Comparison of ENCODE assay signal across 18 cellular contexts in the genomic region with DNA sequence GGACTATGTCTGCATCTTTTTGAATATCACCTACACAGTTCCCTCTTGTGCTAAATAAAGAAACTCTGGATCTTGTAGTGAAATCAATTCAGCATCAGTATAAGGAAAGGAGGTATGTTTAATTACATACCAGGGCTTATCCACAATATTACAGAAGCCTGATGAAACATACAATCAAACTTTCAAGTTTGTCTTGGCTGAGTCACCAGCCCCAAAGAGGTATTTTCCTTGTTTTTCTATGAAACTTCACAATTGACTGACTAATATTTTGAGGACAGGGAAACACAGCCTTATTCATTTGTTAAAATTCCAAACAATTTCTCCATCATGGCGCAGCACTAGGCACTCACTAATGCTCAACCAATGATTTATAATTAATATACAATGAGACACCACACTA.
DNase-seq lines count a peak whose midpoint lies in the region; ATAC-seq and TF ChIP-seq lines count a peak whose summit lies in the region.
"Had no signal": no experiment of that assay in that cellular context is flagged by ENCODE, and none has a peak within 500 bp of the region (broad histone marks: within the 10 kb centered on the region; RNA-seq: fewer than 3 reads in every experiment).

No MANE protein-coding gene starts in this region.

- 82% methylated on average over 1 of the region's 1 CpG for WGBS in mammary epithelial cell (ENCODE audit: low coverage, missing lambda C conversion rate)
- WGBS in SK-N-SH (ENCODE audit: low lambda C conversion rate): 68% methylated on average over 1 of the region's 1 CpG

- H3K27me3 Mint-ChIP-seq in MCF 10A (ENCODE audit: insufficient read depth, unreplicated experiment) (no peaks in the 10 kb centered on the region), T-helper 17 cell (no peaks in the 10 kb centered on the region)

- peaks cover 29% of the 10 kb centered on the region for H3K9me3 Mint-ChIP-seq in MCF 10A (ENCODE audit: unreplicated experiment)
- H3K9me3 Mint-ChIP-seq: H9 had no signal

- H3K27ac ChIP-seq in mammary epithelial cell (ENCODE audit: insufficient read depth, low read depth, low read length): no peak overlapping the region
- H3K27ac ChIP-seq in brain microvascular endothelial cell: no peak overlapping the region
- H3K27ac ChIP-seq in SK-N-SH (ENCODE audit: low read depth in 2 of 2, low read length in 1 of 2): no peak overlapping the region
- H3K27ac ChIP-seq: 22Rv1 had no signal

- no peak overlapping the region for H3K4me2 ChIP-seq in mammary epithelial cell (ENCODE audit: insufficient read depth, low read depth, low read length)
- H3K4me2 ChIP-seq in SK-N-SH: no peak overlapping the region

- H3K36me3 ChIP-seq in mammary epithelial cell (ENCODE audit: insufficient read depth, low read length) (no peaks in the 10 kb centered on the region), brain microvascular endothelial cell (replicated peaks) (no peaks in the 10 kb centered on the region), SK-N-SH (replicated peaks in 1 of 2; ENCODE audit: control insufficient read depth in 1 of 2, insufficient read depth in 2 of 2, low read length in 1 of 2) (no peaks in the 10 kb centered on the region)

- no peaks in the 10 kb centered on the region for H3K36me3 Mint-ChIP-seq in MCF 10A (ENCODE audit: insufficient read depth, unreplicated experiment)
- no peaks in the 10 kb centered on the region for H3K36me3 Mint-ChIP-seq in T-helper 17 cell (ENCODE audit: low read depth)
- H3K36me3 Mint-ChIP-seq: CD14-positive monocyte; CD8-positive, alpha-beta T cell had no signal

- H3K4me1 ChIP-seq in mammary epithelial cell (ENCODE audit: insufficient read depth, low read length): no peaks in the 10 kb centered on the region
- H3K4me1 ChIP-seq in SK-N-SH (ENCODE audit: control insufficient read depth in 1 of 2, insufficient read depth in 2 of 2, low read depth in 1 of 2, low read length in 1 of 2): no peaks in the 10 kb centered on the region; a peak in 1 of 4 replicates
- H3K4me1 ChIP-seq: Caco-2 had no signal

- H3K9ac ChIP-seq in mammary epithelial cell (ENCODE audit: insufficient read depth, low read length) (no peak overlapping the region), SK-N-SH (no peak overlapping the region)

- intact Hi-C loops in MCF 10A (cut with micrococcal nuclease) (no loop called here), mammary epithelial cell (cut with micrococcal nuclease) (no loop called here)

- no peak overlapping the region for H3K4me3 Mint-ChIP-seq in MCF 10A (ENCODE audit: unreplicated experiment)
- no peak overlapping the region for H3K4me3 Mint-ChIP-seq in T-helper 17 cell
- H3K4me3 Mint-ChIP-seq: CD14-positive monocyte; CD8-positive, alpha-beta T cell; H9 had no signal

- no peak overlapping the region for H2AFZ ChIP-seq in mammary epithelial cell (ENCODE audit: low read depth, low read length)
- H2AFZ ChIP-seq in SK-N-SH (ENCODE audit: low read depth): no peak overlapping the region

- H3K9me3 ChIP-seq in mammary epithelial cell (replicated peaks; ENCODE audit: insufficient read depth, low read length) (peaks cover 21% of the 10 kb centered on the region), SK-N-SH (no peaks in the 10 kb centered on the region), T-helper 17 cell (ENCODE audit: control insufficient read depth, low read length, poor library complexity, severe bottlenecking) (no peaks in the 10 kb centered on the region)
- H3K9me3 ChIP-seq: Caco-2 had no signal

- H3K27ac Mint-ChIP-seq in MCF 10A (ENCODE audit: low read depth, unreplicated experiment): no peak overlapping the region
- H3K27ac Mint-ChIP-seq in T-helper 17 cell: no peak overlapping the region
- H3K27ac Mint-ChIP-seq: CD14-positive monocyte; CD8-positive, alpha-beta T cell; H9 had no signal

- H3K4me1 Mint-ChIP-seq in MCF 10A (ENCODE audit: insufficient read depth, unreplicated experiment) (no peaks in the 10 kb centered on the region), T-helper 17 cell (no peaks in the 10 kb centered on the region)

- TF ChIP-seq RAD21 in SK-N-SH (IDR thresholded peaks at IDR 0.05; ENCODE audit: low read length): no peak

- dilution Hi-C loops in mammary epithelial cell (cut with HindIII; ENCODE audit: low sequenced_read_pairs): no loop called here

- CTCF ChIA-PET in MCF 10A (lab: Yijun Ruan, JAX): no interaction called here
- CTCF ChIA-PET in mammary epithelial cell (lab: Charles Lee; ENCODE audit: low non-redundant PET): no interaction called here
- CTCF ChIA-PET in SK-N-SH (lab: Yijun Ruan, JAX): no interaction called here

- no peak for TF ChIP-seq EP300 in SK-N-SH (IDR thresholded peaks at IDR 0.05; ENCODE audit: borderline replicate concordance in 1 of 2, low read depth in 1 of 2, low read length in 1 of 2)

- no peaks in the 10 kb centered on the region for H3F3A ChIP-seq in SK-N-SH (replicated peaks; ENCODE audit: insufficient read depth)

- H3K79me2 ChIP-seq in mammary epithelial cell (ENCODE audit: insufficient read depth, low read length) (no peaks in the 10 kb centered on the region), SK-N-SH (ENCODE audit: insufficient read depth) (no peaks in the 10 kb centered on the region)

- no peaks in the 10 kb centered on the region for H3K9me2 ChIP-seq in SK-N-SH

- no peak for ATAC-seq in T-helper 17 cell
- ATAC-seq: CD8-positive, alpha-beta T cell; GM12878; HepG2 had no signal

- H3K4me3 ChIP-seq in mammary epithelial cell (replicated peaks in 1 of 3; ENCODE audit: insufficient read depth in 1 of 3, low read depth in 2 of 3, low read length in 3 of 3): no peak overlapping the region
- H3K4me3 ChIP-seq in brain microvascular endothelial cell (ENCODE audit: low read depth, low read length): no peak overlapping the region
- no peak overlapping the region for H3K4me3 ChIP-seq in SK-N-SH (ENCODE audit: low read depth in 2 of 2, low read length in 1 of 2)
- H3K4me3 ChIP-seq: GM12878 had no signal

- POLR2A ChIA-PET in MCF 10A (lab: Yijun Ruan, JAX) (no interaction called here), SK-N-SH (lab: Yijun Ruan, JAX) (no interaction called here)

- in situ Hi-C loops in mammary epithelial cell (cut with MboI; ENCODE audit: low sequenced_read_pairs in 2 of 2): no loop called here
- in situ Hi-C loops in brain microvascular endothelial cell (cut with HindIII; ENCODE audit: low pct_ligation_motif_present, low sequenced_read_pairs): no loop called here

- H3K27me3 ChIP-seq in mammary epithelial cell (ENCODE audit: insufficient read depth, low read length) (no peaks in the 10 kb centered on the region), brain microvascular endothelial cell (replicated peaks) (no peaks in the 10 kb centered on the region), SK-N-SH (ENCODE audit: insufficient read depth) (no peaks in the 10 kb centered on the region)

- DNase-seq in MCF 10A (ENCODE audit: unreplicated experiment): peak; percentile 33
- DNase-seq in mammary epithelial cell: no peak
- peak; percentile 3 for DNase-seq in brain microvascular endothelial cell
- DNase-seq in iris pigment epithelial cell (ENCODE audit: low read depth): peak; percentile 1
- no peak for DNase-seq in D341Med (ENCODE audit: low spot score)
- DNase-seq in SK-N-SH: no peak
- DNase-seq in NCI-H1436 (lab: John Stamatoyannopoulos, UW): no peak
- no peak for DNase-seq in T-helper 17 cell
- DNase-seq: Caco-2; CD8-positive, alpha-beta T cell; DMS 273 treated with DMSO at 0.1 percent for 48 hours; DMS79; GOT3; H9 had no signal

- no peak for TF ChIP-seq CTCF in MCF 10A (IDR thresholded peaks at IDR 0.05; ENCODE audit: unreplicated experiment)
- TF ChIP-seq CTCF in mammary epithelial cell (conservative IDR thresholded peaks at IDR 0.05 in 1 of 2, IDR thresholded peaks at IDR 0.05 in 1 of 2; ENCODE audit: extremely low read depth in 1 of 2, insufficient read depth in 1 of 2, low read depth in 1 of 2, low read length in 2 of 2): no peak
- no peak for TF ChIP-seq CTCF in brain microvascular endothelial cell (IDR thresholded peaks at IDR 0.05; ENCODE audit: low read depth, low read length, missing control alignments)
- no peak for TF ChIP-seq CTCF in SK-N-SH (IDR thresholded peaks at IDR 0.05)

- H4K20me1 ChIP-seq in mammary epithelial cell (ENCODE audit: insufficient read depth, low read length) (no peaks in the 10 kb centered on the region), SK-N-SH (ENCODE audit: insufficient read depth) (no peaks in the 10 kb centered on the region)

- BruUV-seq in MCF 10A (replicated peaks; lab: Mats Ljungman, UMichigan): no TSS peak
- no TSS peak for BruUV-seq in mammary epithelial cell (replicated peaks; lab: Mats Ljungman, UMichigan)

TF ChIP-seq in SK-N-SH, 30 proteins besides CTCF, POLR2A, EP300 and RAD21:
- TF ChIP-seq EZH2phosphoT487 (IDR thresholded peaks at IDR 0.05; ENCODE audit: borderline replicate concordance, low read depth): no peak
- TF ChIP-seq YY1 (IDR thresholded peaks at IDR 0.05; ENCODE audit: low read depth): no peak
- TF ChIP-seq, protein P1, sequence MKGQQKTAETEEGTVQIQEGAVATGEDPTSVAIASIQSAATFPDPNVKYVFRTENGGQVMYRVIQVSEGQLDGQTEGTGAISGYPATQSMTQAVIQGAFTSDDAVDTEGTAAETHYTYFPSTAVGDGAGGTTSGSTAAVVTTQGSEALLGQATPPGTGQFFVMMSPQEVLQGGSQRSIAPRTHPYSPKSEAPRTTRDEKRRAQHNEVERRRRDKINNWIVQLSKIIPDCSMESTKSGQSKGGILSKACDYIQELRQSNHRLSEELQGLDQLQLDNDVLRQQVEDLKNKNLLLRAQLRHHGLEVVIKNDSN (IDR thresholded peaks at IDR 0.05; ENCODE audit: borderline replicate concordance, low read depth): no peak
- TF ChIP-seq NFIC (IDR thresholded peaks at IDR 0.05; ENCODE audit: borderline replicate concordance): no peak
TF ChIP-seq in SK-N-SH: peak in this region for 0.

Comparison
In these comparisons a context has a peak if more than half of its experiments do, and no peak if none do; other contexts are left out.
1. DNase-seq: peak in MCF 10A (single experiment), brain microvascular endothelial cell (single experiment) and iris pigment epithelial cell (single experiment); none in mammary epithelial cell (single experiment), D341Med (single experiment), SK-N-SH (single experiment), NCI-H1436 (single experiment) and T-helper 17 cell (0 of 3).